ENCODE assay signal across 14 cellular contexts in genomic region chr1:71045463-71046028, GRCh38. TPM values are rescaled to one million over a fixed set of nuclear protein-coding genes. Genes with fewer than 3 reads are reported as not detected.
A peak's percentile ranks its signal among the peaks of the same experiment; 100 is the strongest.
DNase-seq lines count a peak whose midpoint lies in the region; ATAC-seq and TF ChIP-seq lines count a peak whose summit lies in the region.
"Had no signal": no experiment of that assay in that cellular context is flagged by ENCODE, and none has a peak within 500 bp of the region (broad histone marks: within the 10 kb centered on the region; RNA-seq: fewer than 3 reads in every experiment).

No MANE protein-coding gene starts in this region.

- POLR2A ChIA-PET in CD4-positive, alpha-beta T cell (lab: Charles Lee): no interaction called here

- WGBS in ovary, 3 donors: 81 to 89% (median 88%) methylated on average over 16 of the region's 16 CpGs

- ATAC-seq in CD4-positive, alpha-beta T cell (ENCODE audit: poor library complexity): no peak
- no peak for ATAC-seq in SK-N-SH treated with all-trans-retinoic acid at 6 μM for 48 hours

- peaks cover 51% of the 10 kb centered on the region for H3K27me3 ChIP-seq in CD4-positive, alpha-beta T cell (ENCODE audit: control insufficient read depth, insufficient read depth, low read length)
- H3K27me3 ChIP-seq in ovary: no peaks in the 10 kb centered on the region
- H3K27me3 ChIP-seq: BE2C had no signal

- H3K4me3 ChIP-seq in SK-N-MC (peak overlapping the region; percentile 91), ovary (peak overlapping the region; percentile 45)
- H3K4me3 ChIP-seq: MG63 had no signal

- H3K27ac ChIP-seq in CD4-positive, alpha-beta T cell (ENCODE audit: low read depth, low read length): no peak overlapping the region
- H3K27ac ChIP-seq in SK-N-MC (peak overlapping the region; percentile 28; the same call in 1 of the 2 replicates), ovary (no peak overlapping the region)

- H3K4me1 ChIP-seq in ovary (ENCODE audit: insufficient read depth): peaks cover 4% of the 10 kb centered on the region

- peaks cover 60% of the 10 kb centered on the region for H3K27me3 Mint-ChIP-seq in CD4-positive, alpha-beta T cell

- peaks cover 22% of the 10 kb centered on the region for H3K4me1 Mint-ChIP-seq in CD4-positive, alpha-beta T cell (ENCODE audit: low read depth)

- TF ChIP-seq CTCF in CD4-positive, alpha-beta T cell (IDR thresholded peaks at IDR 0.05): no peak
- TF ChIP-seq CTCF in ovary (IDR thresholded peaks at IDR 0.05) (no peak), GM10266 (IDR thresholded peaks at IDR 0.05; ENCODE audit: control insufficient read depth, insufficient read depth, low read depth, missing control alignments) (no peak)

- intact Hi-C loops in CD4-positive, alpha-beta T cell (cut with DNase I, micrococcal nuclease): loop anchor here in 1 of 2 experiments (5.0 kb wide), 1 partner anchor 518 kb away; no protein-coding TSS in a partner anchor
- intact Hi-C loops in ovary (cut with DNase I): loop anchor here in 2 of 4 donors (5.0 to 10.0 kb wide), 3 partner anchors 358 to 521 kb away; no protein-coding TSS in a partner anchor

- H3K9ac ChIP-seq in SK-N-MC (ENCODE audit: insufficient read length): peak overlapping the region; percentile 87

- H3K4me3 Mint-ChIP-seq in CD4-positive, alpha-beta T cell: peak overlapping the region; percentile 40

- H3K36me3 ChIP-seq in SK-N-MC (ENCODE audit: insufficient read depth, low read length) (peaks cover 50% of the 10 kb centered on the region), ovary (no peaks in the 10 kb centered on the region)
- H3K36me3 ChIP-seq: BE2C, MG63 had no signal

- H3K9me3 Mint-ChIP-seq in CD4-positive, alpha-beta T cell: no peaks in the 10 kb centered on the region

- TF ChIP-seq POLR2A in erythroblast (IDR thresholded peaks at IDR 0.05; ENCODE audit: low read length) (no peak), ovary (IDR thresholded peaks at IDR 0.05) (no peak)

- H3K36me3 Mint-ChIP-seq in CD4-positive, alpha-beta T cell (ENCODE audit: low read depth): no peaks in the 10 kb centered on the region

- CTCF ChIA-PET in CD4-positive, alpha-beta T cell (lab: Charles Lee): no interaction called here

- H3K27ac Mint-ChIP-seq in CD4-positive, alpha-beta T cell: no peak overlapping the region

- DNase-seq in CD4-positive, alpha-beta T cell: no peak
- DNase-seq in SK-N-MC (ENCODE audit: low read depth, low spot score): no peak
- peak; percentile 8 to 20 for DNase-seq in erythroblast (lab: John Stamatoyannopoulos, UW)
- DNase-seq in ovary: no peak
- no peak for DNase-seq in GM10266 (ENCODE audit: extremely low spot score)
- DNase-seq in COLO829 (ENCODE audit: low spot score): no peak
- DNase-seq in GM19238 (ENCODE audit: insufficient read length, low spot score): no peak
- DNase-seq: activated CD8-positive, alpha-beta memory T cell treated with anti-CD3 and anti-CD28 coated beads for 24 hours; activated gamma-delta T cell; BE2C; hypothalamus; MG63 had no signal

- H3K9me3 ChIP-seq in CD4-positive, alpha-beta T cell (ENCODE audit: control insufficient read depth, low read length): no peaks in the 10 kb centered on the region
- H3K9me3 ChIP-seq in SK-N-MC (ENCODE audit: low read depth, low read length): no peaks in the 10 kb centered on the region
- H3K9me3 ChIP-seq in ovary: no peaks in the 10 kb centered on the region
- H3K9me3 ChIP-seq: BE2C, MG63 had no signal

- no peak for TF ChIP-seq EP300 in ovary (IDR thresholded peaks at IDR 0.05)

TF ChIP-seq in SK-N-SH treated with all-trans-retinoic acid at 6 μM for 48 hours, 23 proteins besides CTCF, POLR2A, EP300 and RAD21:
- TF ChIP-seq ARNTL (CRISPR knock-in tag; IDR thresholded peaks at IDR 0.05; ENCODE audit: borderline replicate concordance, low read depth) (no peak), CSDC2 (CRISPR knock-in tag; IDR thresholded peaks at IDR 0.05) (no peak), ISL1 (CRISPR knock-in tag; IDR thresholded peaks at IDR 0.05) (no peak), CREB5 (CRISPR knock-in tag; IDR thresholded peaks at IDR 0.05; ENCODE audit: low read depth) (no peak), ZNF8 (CRISPR knock-in tag; IDR thresholded peaks at IDR 0.05) (no peak), ZFP30 (CRISPR knock-in tag; IDR thresholded peaks at IDR 0.05) (no peak), TOX (CRISPR knock-in tag; IDR thresholded peaks at IDR 0.05; ENCODE audit: borderline replicate concordance) (no peak)

RNA-seq across cellular contexts. Expression of gene PTGER3, which starts 2.1 kb away (rescaled TPM):
- total RNA-seq in CD4-positive, alpha-beta T cell: not detected
- total RNA-seq in ovary: 1 to 10 TPM in 5 of 7 donors, under 1 TPM in 2; 0.86 to 7.8 (median 3.5) TPM
- polyA plus RNA-seq in ovary: 1 to 10 TPM; 1.3 to 8.9 TPM
- total RNA-seq: HT1080 had no signal

RNA-seq across cellular contexts. Expression of gene ZRANB2, which starts 35.3 kb away (rescaled TPM):
- total RNA-seq in CD4-positive, alpha-beta T cell: 100 to 1,000 TPM; 102 TPM
- total RNA-seq in ovary: 100 to 1,000 TPM in 1 of 7 donors, 10 to 100 TPM in 6; 69.6 to 109 (median 89.8) TPM
- polyA plus RNA-seq in ovary: 10 to 100 TPM; 53.4 to 84.7 TPM

Comparison
In these comparisons a context has a peak if more than half of its experiments do, and no peak if none do; other contexts are left out.
1. DNase-seq: peak in erythroblast (2 of 2); none in CD4-positive, alpha-beta T cell (0 of 10), SK-N-MC (single experiment), ovary (0 of 5), GM10266 (single experiment), COLO829 (single experiment) and GM19238 (single experiment).